ENCODE assay signal across 9 cellular contexts in the genomic region with DNA sequence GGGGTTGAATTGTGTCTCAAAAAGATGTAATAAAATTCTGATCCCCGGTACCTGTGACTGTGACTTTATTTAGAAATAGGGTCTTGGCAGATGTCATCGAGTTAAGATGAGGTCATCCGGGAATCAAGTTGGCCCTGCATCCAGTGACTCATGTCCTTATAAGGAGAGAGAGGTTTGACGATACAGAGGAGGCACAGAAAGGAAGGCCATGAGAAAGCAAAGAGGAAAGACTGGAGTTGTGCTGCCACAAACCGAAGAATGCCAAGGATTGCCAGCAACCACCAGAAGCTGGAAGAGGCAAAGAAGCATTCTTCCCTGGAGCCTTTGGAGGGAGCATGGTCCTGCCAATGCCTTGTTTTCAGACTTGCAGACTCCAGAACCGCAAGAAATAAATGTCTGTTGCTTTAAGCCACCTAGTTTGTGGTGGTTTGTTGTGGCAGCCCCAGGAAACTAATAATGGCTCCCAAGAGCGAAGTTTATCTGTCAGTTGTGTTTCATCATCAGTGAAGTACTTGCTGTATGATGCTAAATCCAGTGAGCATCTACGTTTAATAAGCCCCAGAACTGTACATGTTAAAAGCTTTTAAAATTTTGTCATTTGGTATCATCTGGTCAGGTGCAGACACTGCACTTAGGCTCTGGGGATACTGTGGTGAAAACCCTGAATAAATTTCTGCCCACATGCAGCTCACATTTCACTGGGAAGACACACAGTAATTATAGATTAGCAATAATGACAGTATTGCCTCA.
DNase-seq lines count a peak whose midpoint lies in the region; ATAC-seq and TF ChIP-seq lines count a peak whose summit lies in the region.
"Had no signal": no experiment of that assay in that cellular context is flagged by ENCODE, and none has a peak within 500 bp of the region (broad histone marks: within the 10 kb centered on the region; RNA-seq: fewer than 3 reads in every experiment).

No MANE protein-coding gene starts in this region.

- peak overlapping the region; percentile 49 for H3K27ac Mint-ChIP-seq in activated CD4-positive, alpha-beta T cell treated with anti-CD3 and anti-CD28 coated beads for 36 hours

- intact Hi-C loops in activated CD4-positive, alpha-beta T cell treated with anti-CD3 and anti-CD28 coated beads for 36 hours (cut with DNase I, micrococcal nuclease): loop anchor here (2.0 to 10.0 kb wide), 2 partner anchors 112 to 116 kb away; partner anchors contain the start of gene TLE4 (in 2 of the 2)
- intact Hi-C loops in PC-3 (cut with micrococcal nuclease): no loop called here

- H3K4me3 ChIP-seq in PC-3 (ENCODE audit: low read length) (no peak overlapping the region), epithelial cell of esophagus (ENCODE audit: low read length) (no peak overlapping the region), skeletal muscle cell (ENCODE audit: low read depth, low read length) (no peak overlapping the region)

- no peak for DNase-seq in activated CD4-positive, alpha-beta T cell treated with anti-CD3 and anti-CD28 coated beads for 36 hours
- no peak for DNase-seq in activated CD4-positive, alpha-beta T cell treated with anti-CD3 and anti-CD28 coated beads for 1 hour
- peak; percentile 35 for DNase-seq in PC-3
- peak; percentile 54 for DNase-seq in epithelial cell of esophagus (ENCODE audit: low read depth)
- peak; percentile 48 for DNase-seq in skeletal muscle cell (ENCODE audit: low read depth)
- no peak for DNase-seq in CD1c-positive myeloid dendritic cell (ENCODE audit: extremely low spot score)
- no peak for DNase-seq in globus pallidus (ENCODE audit: low spot score)

- H3K9me3 ChIP-seq in PC-3 (ENCODE audit: low read length): no peaks in the 10 kb centered on the region

- TF ChIP-seq CTCF in PC-3 (conservative IDR thresholded peaks at IDR 0.05; ENCODE audit: low read depth, low read length): no peak
- no peak for TF ChIP-seq CTCF in epithelial cell of esophagus (IDR thresholded peaks at IDR 0.05; ENCODE audit: insufficient read depth, low read depth, low read length, missing control alignments)

- POLR2A ChIA-PET in activated CD4-positive, alpha-beta T cell treated with anti-CD3 and anti-CD28 coated beads for 36 hours (lab: Charles Lee): no interaction called here
- POLR2A ChIA-PET in PC-3 (lab: Charles Lee; ENCODE audit: unreplicated experiment): no interaction called here

- no peaks in the 10 kb centered on the region for H3K79me2 ChIP-seq in PC-3 (ENCODE audit: low read length)

- ATAC-seq in activated CD4-positive, alpha-beta T cell treated with anti-CD3 and anti-CD28 coated beads for 36 hours: peak; percentile 25
- ATAC-seq in PC-3 (no peak), GM21529 (IDR thresholded peaks at IDR 0.05; ENCODE audit: unreplicated experiment) (no peak)

- H3K4me1 Mint-ChIP-seq in activated CD4-positive, alpha-beta T cell treated with anti-CD3 and anti-CD28 coated beads for 36 hours: peaks cover 34% of the 10 kb centered on the region

- H3K9ac ChIP-seq in PC-3 (ENCODE audit: low read length): no peak overlapping the region

- peaks cover 5% of the 10 kb centered on the region for H3K36me3 Mint-ChIP-seq in activated CD4-positive, alpha-beta T cell treated with anti-CD3 and anti-CD28 coated beads for 36 hours (ENCODE audit: low read depth)

- H3K27me3 Mint-ChIP-seq in activated CD4-positive, alpha-beta T cell treated with anti-CD3 and anti-CD28 coated beads for 36 hours: no peaks in the 10 kb centered on the region
- H3K27me3 Mint-ChIP-seq: B cell had no signal

- no peaks in the 10 kb centered on the region; the same call in 1 of the 2 replicates for H3K4me1 ChIP-seq in PC-3 (ENCODE audit: insufficient read depth, low read length)

- H3K27ac ChIP-seq in PC-3 (ENCODE audit: low read length): no peak overlapping the region

- no peaks in the 10 kb centered on the region for H3K9me2 ChIP-seq in PC-3 (replicated peaks; ENCODE audit: low read length)

- no peak overlapping the region for H2AFZ ChIP-seq in PC-3 (ENCODE audit: low read length)

- no peaks in the 10 kb centered on the region for H3F3A ChIP-seq in PC-3 (ENCODE audit: low read length, unreplicated experiment)

- CTCF ChIA-PET in activated CD4-positive, alpha-beta T cell treated with anti-CD3 and anti-CD28 coated beads for 36 hours (lab: Charles Lee): interaction anchor here (0.6 kb wide), 1 partner anchor 127 kb away, joined by 3 read pairs; no protein-coding TSS in a partner anchor
- CTCF ChIA-PET in PC-3 (lab: Charles Lee): no interaction called here

- no TSS peak for BruUV-seq in PC-3 (replicated peaks; lab: Mats Ljungman, UMichigan)

- H4K20me1 ChIP-seq in PC-3 (ENCODE audit: low read length): no peaks in the 10 kb centered on the region

- no peaks in the 10 kb centered on the region for H3K27me3 ChIP-seq in PC-3 (ENCODE audit: low read length)

- H3K9me3 Mint-ChIP-seq in activated CD4-positive, alpha-beta T cell treated with anti-CD3 and anti-CD28 coated beads for 36 hours (ENCODE audit: low read depth): no peaks in the 10 kb centered on the region

- H3K4me3 Mint-ChIP-seq in activated CD4-positive, alpha-beta T cell treated with anti-CD3 and anti-CD28 coated beads for 36 hours: no peak overlapping the region
- H3K4me3 Mint-ChIP-seq: B cell had no signal

- H3K36me3 ChIP-seq in PC-3 (ENCODE audit: low read depth, low read length): no peaks in the 10 kb centered on the region

- no peak overlapping the region for H3K4me2 ChIP-seq in PC-3 (ENCODE audit: low read length)

Comparison
In these comparisons a context has a peak if more than half of its experiments do, and no peak if none do; other contexts are left out.
1. DNase-seq: peak in PC-3 (single experiment), epithelial cell of esophagus (single experiment) and skeletal muscle cell (single experiment); none in activated CD4-positive, alpha-beta T cell treated with anti-CD3 and anti-CD28 coated beads for 36 hours (single experiment), activated CD4-positive, alpha-beta T cell treated with anti-CD3 and anti-CD28 coated beads for 1 hour (single experiment), CD1c-positive myeloid dendritic cell (single experiment) and globus pallidus (single experiment).